12 cellular contexts compared by ENCODE assay signal in the genomic region with DNA sequence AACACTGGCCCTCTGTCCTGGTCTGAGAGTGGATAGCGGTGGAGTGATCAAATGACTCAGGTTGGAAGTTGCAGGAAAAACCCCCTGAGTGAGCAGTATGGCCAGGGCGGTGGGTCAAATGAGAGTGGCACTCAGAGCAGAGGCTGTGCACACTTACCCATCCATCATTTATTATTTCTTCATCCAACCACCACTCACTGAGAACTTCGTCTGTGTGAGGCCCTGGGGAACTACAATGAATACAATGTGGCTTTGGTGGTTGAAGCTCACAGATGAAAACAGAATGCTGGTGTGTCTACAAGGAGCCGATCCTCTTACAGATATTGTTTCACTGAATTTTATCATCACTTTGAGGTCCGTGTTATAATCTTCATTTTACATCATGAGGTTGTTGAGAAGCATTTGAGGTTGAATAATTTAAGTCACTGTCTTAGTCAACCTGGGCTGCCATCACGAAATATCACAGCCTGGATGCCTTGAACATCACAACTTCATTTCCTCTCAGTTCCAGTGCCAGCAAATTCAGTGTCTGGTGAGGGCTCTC.
DNase-seq lines count a peak whose midpoint lies in the region; ATAC-seq and TF ChIP-seq lines count a peak whose summit lies in the region.
"Had no signal": no experiment of that assay in that cellular context is flagged by ENCODE, and none has a peak within 500 bp of the region (broad histone marks: within the 10 kb centered on the region; RNA-seq: fewer than 3 reads in every experiment).

No MANE protein-coding gene starts in this region.

- peak; percentile 49 for DNase-seq in stimulated activated CD4-positive, alpha-beta T cell treated with anti-CD3 and anti-CD28 coated beads, Interleukin-1b, Interleukin-23, amount 100 ng/mL, for 48 hours
- no peak for DNase-seq in stimulated activated CD4-positive, alpha-beta T cell treated with anti-CD3 and anti-CD28 coated beads, Interleukin-2, amount 100 ng/mL, for 48 hours
- no peak for DNase-seq in T-helper 17 cell
- DNase-seq in fibroblast of the aortic adventitia (ENCODE audit: low read depth), result peak; percentile 43
- no peak for DNase-seq in Peyer's patch
- no peak for DNase-seq in ACHN
- DNase-seq in midbrain (lab: John Stamatoyannopoulos, UW), result no peak
- no peak for DNase-seq in SK-N-SH
- DNase-seq: effector CD4-positive, alpha-beta T cell; NCI-H1105 treated with DMSO at 0.1 percent for 48 hours had no signal

- POLR2A ChIA-PET in SK-N-SH (lab: Yijun Ruan, JAX), result no interaction called here

- peaks cover 3% of the 10 kb centered on the region for H3F3A ChIP-seq in SK-N-SH (replicated peaks; ENCODE audit: insufficient read depth)

- no peak for TF ChIP-seq RAD21 in SK-N-SH (IDR thresholded peaks at IDR 0.05; ENCODE audit: low read length)

- no peak for TF ChIP-seq EP300 in SK-N-SH (IDR thresholded peaks at IDR 0.05; ENCODE audit: borderline replicate concordance in 1 of 2, low read depth in 1 of 2, low read length in 1 of 2)

- H3K27ac ChIP-seq in Peyer's patch (peak overlapping the region in 1 of 4 donors; percentile 19), SK-N-SH (ENCODE audit: low read depth in 2 of 2, low read length in 1 of 2) (no peak overlapping the region)

- H3K4me3 ChIP-seq in fibroblast of the aortic adventitia (ENCODE audit: low read depth, low read length) (no peak overlapping the region), Peyer's patch (no peak overlapping the region), SK-N-SH (ENCODE audit: low read depth in 2 of 2, low read length in 1 of 2) (no peak overlapping the region)
- H3K4me3 ChIP-seq: right lobe of liver had no signal

- peak; percentile 73 for ATAC-seq in T-helper 17 cell

- 78% methylated on average over 6 of the region's 6 CpGs for WGBS in SK-N-SH (ENCODE audit: low lambda C conversion rate)

- CTCF ChIA-PET in SK-N-SH (lab: Yijun Ruan, JAX), result interaction anchor here (1.5 kb wide), 1 partner anchor 111 kb away, joined by 3 read pairs; no protein-coding TSS in a partner anchor

- H2AFZ ChIP-seq in SK-N-SH (ENCODE audit: low read depth), result no peak overlapping the region

- H3K4me1 ChIP-seq in Peyer's patch (peaks cover 0 to 10% (median 0%) of the 10 kb centered on the region in 4 donors), SK-N-SH (ENCODE audit: control insufficient read depth in 1 of 2, insufficient read depth in 2 of 2, low read depth in 1 of 2, low read length in 1 of 2) (peaks cover 0 to 6% of the 10 kb centered on the region in 2 experiments; a peak in 1 of 4 replicates)

- H3K4me2 ChIP-seq in SK-N-SH, result no peak overlapping the region

- H3K27me3 ChIP-seq in Peyer's patch, result no peaks in the 10 kb centered on the region
- no peaks in the 10 kb centered on the region for H3K27me3 ChIP-seq in SK-N-SH (ENCODE audit: insufficient read depth)
- H3K27me3 ChIP-seq: right lobe of liver had no signal

- H3K27ac Mint-ChIP-seq in T-helper 17 cell, result no peak overlapping the region

- H3K27me3 Mint-ChIP-seq in T-helper 17 cell, result no peaks in the 10 kb centered on the region

- no peak for TF ChIP-seq CTCF in fibroblast of the aortic adventitia (IDR thresholded peaks at IDR 0.05; ENCODE audit: insufficient read depth, low read length)
- TF ChIP-seq CTCF in Peyer's patch (IDR thresholded peaks at IDR 0.05), result no peak
- no peak for TF ChIP-seq CTCF in SK-N-SH (IDR thresholded peaks at IDR 0.05)

- peaks cover 6% of the 10 kb centered on the region for H3K4me1 Mint-ChIP-seq in T-helper 17 cell

- H3K36me3 ChIP-seq in Peyer's patch (no peaks in the 10 kb centered on the region), SK-N-SH (replicated peaks in 1 of 2; ENCODE audit: control insufficient read depth in 1 of 2, insufficient read depth in 2 of 2, low read length in 1 of 2) (no peaks in the 10 kb centered on the region)
- H3K36me3 ChIP-seq: right lobe of liver had no signal

- H3K4me3 Mint-ChIP-seq in T-helper 17 cell, result no peak overlapping the region
- H3K4me3 Mint-ChIP-seq: CD14-positive monocyte had no signal

- H3K9ac ChIP-seq in SK-N-SH, result no peak overlapping the region

- H4K20me1 ChIP-seq in SK-N-SH (ENCODE audit: insufficient read depth), result no peaks in the 10 kb centered on the region

- H3K9me2 ChIP-seq in SK-N-SH, result no peaks in the 10 kb centered on the region

- no peak for TF ChIP-seq POLR2A in Peyer's patch (IDR thresholded peaks at IDR 0.05)

- no peaks in the 10 kb centered on the region for H3K79me2 ChIP-seq in SK-N-SH (ENCODE audit: insufficient read depth)

- no peaks in the 10 kb centered on the region for H3K9me3 ChIP-seq in T-helper 17 cell (ENCODE audit: control insufficient read depth, low read length, poor library complexity, severe bottlenecking)
- no peaks in the 10 kb centered on the region for H3K9me3 ChIP-seq in Peyer's patch
- no peaks in the 10 kb centered on the region for H3K9me3 ChIP-seq in SK-N-SH
- H3K9me3 ChIP-seq: right lobe of liver had no signal

- H3K36me3 Mint-ChIP-seq in T-helper 17 cell (ENCODE audit: low read depth), result no peaks in the 10 kb centered on the region
- H3K36me3 Mint-ChIP-seq: CD14-positive monocyte had no signal

- in situ Hi-C loops in ACHN (cut with HindIII; ENCODE audit: low pct_ligation_motif_present, low pct_unique_long_range_greater_than_20kb, low sequenced_read_pairs), result no loop called here

TF ChIP-seq in SK-N-SH, 30 proteins besides CTCF, POLR2A, EP300 and RAD21:
- TF ChIP-seq, protein P1, sequence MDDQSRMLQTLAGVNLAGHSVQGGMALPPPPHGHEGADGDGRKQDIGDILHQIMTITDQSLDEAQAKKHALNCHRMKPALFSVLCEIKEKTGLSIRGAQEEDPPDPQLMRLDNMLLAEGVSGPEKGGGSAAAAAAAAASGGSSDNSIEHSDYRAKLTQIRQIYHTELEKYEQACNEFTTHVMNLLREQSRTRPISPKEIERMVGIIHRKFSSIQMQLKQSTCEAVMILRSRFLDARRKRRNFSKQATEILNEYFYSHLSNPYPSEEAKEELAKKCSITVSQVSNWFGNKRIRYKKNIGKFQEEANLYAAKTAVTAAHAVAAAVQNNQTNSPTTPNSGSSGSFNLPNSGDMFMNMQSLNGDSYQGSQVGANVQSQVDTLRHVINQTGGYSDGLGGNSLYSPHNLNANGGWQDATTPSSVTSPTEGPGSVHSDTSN (IDR thresholded peaks at IDR 0.05), result no peak
- no peak for TF ChIP-seq POLR2AphosphoS5 (IDR thresholded peaks at IDR 0.05; ENCODE audit: low read depth, low read length)
- TF ChIP-seq TCF12 (IDR thresholded peaks at IDR 0.05), result no peak
- no peak for TF ChIP-seq SIN3A (IDR thresholded peaks at IDR 0.05; ENCODE audit: borderline replicate concordance, low read depth, low read length)
- TF ChIP-seq, protein P2, sequence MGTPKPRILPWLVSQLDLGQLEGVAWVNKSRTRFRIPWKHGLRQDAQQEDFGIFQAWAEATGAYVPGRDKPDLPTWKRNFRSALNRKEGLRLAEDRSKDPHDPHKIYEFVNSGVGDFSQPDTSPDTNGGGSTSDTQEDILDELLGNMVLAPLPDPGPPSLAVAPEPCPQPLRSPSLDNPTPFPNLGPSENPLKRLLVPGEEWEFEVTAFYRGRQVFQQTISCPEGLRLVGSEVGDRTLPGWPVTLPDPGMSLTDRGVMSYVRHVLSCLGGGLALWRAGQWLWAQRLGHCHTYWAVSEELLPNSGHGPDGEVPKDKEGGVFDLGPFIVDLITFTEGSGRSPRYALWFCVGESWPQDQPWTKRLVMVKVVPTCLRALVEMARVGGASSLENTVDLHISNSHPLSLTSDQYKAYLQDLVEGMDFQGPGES (IDR thresholded peaks at IDR 0.05; ENCODE audit: low read depth, low read length), result no peak
- no peak for TF ChIP-seq RXRA (IDR thresholded peaks at IDR 0.05; ENCODE audit: borderline replicate concordance, low read depth)
- TF ChIP-seq, protein P3, sequence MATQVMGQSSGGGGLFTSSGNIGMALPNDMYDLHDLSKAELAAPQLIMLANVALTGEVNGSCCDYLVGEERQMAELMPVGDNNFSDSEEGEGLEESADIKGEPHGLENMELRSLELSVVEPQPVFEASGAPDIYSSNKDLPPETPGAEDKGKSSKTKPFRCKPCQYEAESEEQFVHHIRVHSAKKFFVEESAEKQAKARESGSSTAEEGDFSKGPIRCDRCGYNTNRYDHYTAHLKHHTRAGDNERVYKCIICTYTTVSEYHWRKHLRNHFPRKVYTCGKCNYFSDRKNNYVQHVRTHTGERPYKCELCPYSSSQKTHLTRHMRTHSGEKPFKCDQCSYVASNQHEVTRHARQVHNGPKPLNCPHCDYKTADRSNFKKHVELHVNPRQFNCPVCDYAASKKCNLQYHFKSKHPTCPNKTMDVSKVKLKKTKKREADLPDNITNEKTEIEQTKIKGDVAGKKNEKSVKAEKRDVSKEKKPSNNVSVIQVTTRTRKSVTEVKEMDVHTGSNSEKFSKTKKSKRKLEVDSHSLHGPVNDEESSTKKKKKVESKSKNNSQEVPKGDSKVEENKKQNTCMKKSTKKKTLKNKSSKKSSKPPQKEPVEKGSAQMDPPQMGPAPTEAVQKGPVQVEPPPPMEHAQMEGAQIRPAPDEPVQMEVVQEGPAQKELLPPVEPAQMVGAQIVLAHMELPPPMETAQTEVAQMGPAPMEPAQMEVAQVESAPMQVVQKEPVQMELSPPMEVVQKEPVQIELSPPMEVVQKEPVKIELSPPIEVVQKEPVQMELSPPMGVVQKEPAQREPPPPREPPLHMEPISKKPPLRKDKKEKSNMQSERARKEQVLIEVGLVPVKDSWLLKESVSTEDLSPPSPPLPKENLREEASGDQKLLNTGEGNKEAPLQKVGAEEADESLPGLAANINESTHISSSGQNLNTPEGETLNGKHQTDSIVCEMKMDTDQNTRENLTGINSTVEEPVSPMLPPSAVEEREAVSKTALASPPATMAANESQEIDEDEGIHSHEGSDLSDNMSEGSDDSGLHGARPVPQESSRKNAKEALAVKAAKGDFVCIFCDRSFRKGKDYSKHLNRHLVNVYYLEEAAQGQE (IDR thresholded peaks at IDR 0.05; ENCODE audit: low read depth, low read length), result no peak
- TF ChIP-seq, protein P4, sequence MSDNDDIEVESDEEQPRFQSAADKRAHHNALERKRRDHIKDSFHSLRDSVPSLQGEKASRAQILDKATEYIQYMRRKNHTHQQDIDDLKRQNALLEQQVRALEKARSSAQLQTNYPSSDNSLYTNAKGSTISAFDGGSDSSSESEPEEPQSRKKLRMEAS (IDR thresholded peaks at IDR 0.05; ENCODE audit: low read depth), result no peak

Comparison
In these comparisons a context has a peak if more than half of its experiments do, and no peak if none do; other contexts are left out.
1. DNase-seq: peak in stimulated activated CD4-positive, alpha-beta T cell treated with anti-CD3 and anti-CD28 coated beads, Interleukin-1b, Interleukin-23, amount 100 ng/mL, for 48 hours (single experiment) and fibroblast of the aortic adventitia (single experiment); none in stimulated activated CD4-positive, alpha-beta T cell treated with anti-CD3 and anti-CD28 coated beads, Interleukin-2, amount 100 ng/mL, for 48 hours (0 of 2), T-helper 17 cell (0 of 3), Peyer's patch (0 of 3), ACHN (single experiment), midbrain (single experiment) and SK-N-SH (single experiment).